In genomic region chr14:105034314-105035039, GRCh38 we compare ENCODE assay signal across 13 cellular contexts. TPM values are rescaled to one million over a fixed set of nuclear protein-coding genes. Genes with fewer than 3 reads are reported as not detected.
DNase-seq lines count a peak whose midpoint lies in the region; ATAC-seq and TF ChIP-seq lines count a peak whose summit lies in the region.
"Had no signal": no experiment of that assay in that cellular context is flagged by ENCODE, and none has a peak within 500 bp of the region (broad histone marks: within the 10 kb centered on the region; RNA-seq: fewer than 3 reads in every experiment).

No MANE protein-coding gene starts in this region.

- H3K4me1 ChIP-seq in ascending aorta: no peaks in the 10 kb centered on the region

- TF ChIP-seq CTCF in brain microvascular endothelial cell (IDR thresholded peaks at IDR 0.05; ENCODE audit: low read depth, low read length, missing control alignments) (no peak), natural killer cell (IDR thresholded peaks at IDR 0.05) (no peak), ascending aorta (IDR thresholded peaks at IDR 0.05) (no peak)

- peaks cover 21 to 23% of the 10 kb centered on the region in 2 donors for H3K4me1 Mint-ChIP-seq in natural killer cell

- no peaks in the 10 kb centered on the region for H3K9me3 Mint-ChIP-seq in natural killer cell

- peak overlapping the region; percentile 100 for H3K4me3 Mint-ChIP-seq in natural killer cell

- H3K36me3 Mint-ChIP-seq in natural killer cell: no peaks in the 10 kb centered on the region

- no peaks in the 10 kb centered on the region for H3K9me3 ChIP-seq in ascending aorta
- H3K9me3 ChIP-seq: gastroesophageal sphincter had no signal

- ATAC-seq in natural killer cell: peak in 1 of 3 donors; percentile 39
- ATAC-seq in GM21825 (IDR thresholded peaks at IDR 0.05; ENCODE audit: unreplicated experiment): no peak
- ATAC-seq: gastroesophageal sphincter, left lobe of liver had no signal

- in situ Hi-C loops in brain microvascular endothelial cell (cut with HindIII; ENCODE audit: low pct_ligation_motif_present, low sequenced_read_pairs): no loop called here

- DNase-seq in H7 (peak; percentile 18), brain microvascular endothelial cell (no peak), natural killer cell (no peak), medulla oblongata (ENCODE audit: extremely low spot score) (no peak), ascending aorta (ENCODE audit: low spot score in 2 of 2) (no peak)
- DNase-seq: NCI-H1105; NCI-H69; SHP77; stimulated activated CD4-positive, alpha-beta T cell treated with anti-CD3 and anti-CD28 coated beads, Interleukin-15, amount 100 ng/mL, for 24 hours had no signal

- no peak overlapping the region for H3K27ac ChIP-seq in brain microvascular endothelial cell
- H3K27ac ChIP-seq in ascending aorta: no peak overlapping the region

- H3K27me3 ChIP-seq in H7 (ENCODE audit: control insufficient read depth, insufficient read depth, low read length) (peaks cover 5% of the 10 kb centered on the region), brain microvascular endothelial cell (replicated peaks) (no peaks in the 10 kb centered on the region), ascending aorta (no peaks in the 10 kb centered on the region)

- H3K36me3 ChIP-seq in H7 (replicated peaks; ENCODE audit: control insufficient read depth, insufficient read depth, low read length): no peaks in the 10 kb centered on the region
- H3K36me3 ChIP-seq in brain microvascular endothelial cell (replicated peaks): no peaks in the 10 kb centered on the region
- no peaks in the 10 kb centered on the region for H3K36me3 ChIP-seq in ascending aorta
- H3K36me3 ChIP-seq: gastroesophageal sphincter had no signal

- no peak overlapping the region for H3K4me3 ChIP-seq in H7 (ENCODE audit: insufficient read depth, low read depth, low read length)
- H3K4me3 ChIP-seq in brain microvascular endothelial cell (ENCODE audit: low read depth, low read length): peak overlapping the region; percentile 53
- H3K4me3 ChIP-seq in ascending aorta: no peak overlapping the region
- H3K4me3 ChIP-seq: BLaER1 treated with 17β-estradiol and CSF1 and Interleukin-3, amounts not matched to agents 10 nM and 100 nM had no signal

- H3K27ac Mint-ChIP-seq in natural killer cell: peak overlapping the region; percentile 97

- intact Hi-C loops in natural killer cell (cut with micrococcal nuclease) (no loop called here), ascending aorta (cut with DNase I) (no loop called here)

- H3K27me3 Mint-ChIP-seq in natural killer cell (ENCODE audit: low read depth in 2 of 2): no peaks in the 10 kb centered on the region

RNA-seq across cellular contexts. Expression of gene CDCA4, which starts 13.6 kb away (rescaled TPM):
- 99.0 and 111 TPM in 2 replicates for total RNA-seq in H7 (2014; rRNA removed; shearing (Covaris generic))
- total RNA-seq in natural killer cell (10 to 100 TPM; 10.3 to 20.7 (median 16.6) TPM), ascending aorta (2.3 TPM)

RNA-seq across cellular contexts. Expression of gene GPR132, which starts 30.8 kb away (rescaled TPM):
- not detected in 2 replicates for total RNA-seq in H7 (2014; rRNA removed; shearing (Covaris generic))
- total RNA-seq in natural killer cell: 10 to 100 TPM; 18.2 to 30.3 (median 26.7) TPM
- not detected for total RNA-seq in ascending aorta

RNA-seq across cellular contexts. Expression of gene CLBA1, which starts 48.9 kb away (rescaled TPM):
- 3.5 and 3.7 TPM in 2 replicates for total RNA-seq in H7 (2014; rRNA removed; shearing (Covaris generic))
- total RNA-seq in natural killer cell (1 to 10 TPM; 1.2 to 1.8 (median 1.3) TPM), ascending aorta (18.1 TPM)

RNA-seq across cellular contexts. Expression of gene AHNAK2, which starts 56.3 kb away (rescaled TPM):
- 2.0 and 2.3 TPM in 2 replicates for total RNA-seq in H7 (2014; rRNA removed; shearing (Covaris generic))
- total RNA-seq in natural killer cell (under 1 TPM in 1 of 3 donors, not detected in 2; 0.05 TPM), ascending aorta (35.5 TPM)

Comparison
In these comparisons a context has a peak if more than half of its experiments do, and no peak if none do; other contexts are left out.
1. RNA of gene GPR132, which starts 30.8 kb away (total RNA-seq): 18.2 to 30.3 TPM in natural killer cell; not detected in H7 and not detected in ascending aorta (single experiment); every median in the first group is over 10 times any median in the second.